22 cellular contexts compared by ENCODE assay signal in the genomic region with DNA sequence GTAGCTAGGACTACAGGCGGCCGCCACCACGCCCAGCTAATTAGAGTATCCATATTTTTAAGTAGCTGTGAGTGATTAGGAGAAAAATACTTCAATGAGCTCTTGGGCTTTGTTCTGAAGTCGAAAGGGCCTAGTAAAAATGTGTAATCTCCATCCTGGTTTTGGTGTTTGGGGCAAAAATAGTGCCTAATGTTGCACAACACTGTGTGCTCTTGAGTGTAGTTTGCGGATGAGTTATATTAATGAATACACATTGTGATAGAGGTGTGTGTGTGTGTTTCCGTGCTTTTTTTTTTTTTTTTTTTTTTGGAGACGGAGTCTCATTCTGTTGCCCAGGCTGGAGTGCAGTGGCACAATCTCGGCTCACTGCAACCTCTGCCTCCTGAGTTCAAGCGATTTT.
"Had no signal": no experiment of that assay in that cellular context is flagged by ENCODE, and none has a peak within 500 bp of the region (broad histone marks: within the 10 kb centered on the region; RNA-seq: fewer than 3 reads in every experiment).

No MANE protein-coding gene starts in this region.

- H3K27me3 ChIP-seq: adrenal gland had no signal

- H3K27ac ChIP-seq: adrenal gland, PC-9, WERI-Rb-1 had no signal

- H3K4me3 ChIP-seq: adrenal gland, PC-9 had no signal

- DNase-seq: activated CD4-positive, alpha-beta T cell treated with anti-CD3 and anti-CD28 coated beads for 48 hours; activated CD4-positive, alpha-beta T cell treated with anti-CD3 and anti-CD28 coated beads, Interleukin-2, amount 50 U/mL, for 4 hours; activated CD8-positive, alpha-beta memory T cell treated with anti-CD3 and anti-CD28 coated beads, Interleukin-2, amount 50 U/mL, for 48 hours; activated CD8-positive, alpha-beta T cell treated with anti-CD3 and anti-CD28 coated beads, Interleukin-2, amount 10 ng/mL, durations not matched to agents 7 days and 5 days; activated naive CD4-positive, alpha-beta T cell treated with anti-CD3 and anti-CD28 coated beads, Interleukin-2, amount 50 U/mL, for 16 hours; activated naive CD8-positive, alpha-beta T cell treated with anti-CD3 and anti-CD28 coated beads, Interleukin-2, amount 10 ng/mL, durations not matched to agents 7 days and 5 days; activated T-cell treated with anti-CD3 and anti-CD28 coated beads, Interleukin-2, amount 50 U/mL, for 1 hour; anterior cingulate cortex; cerebellar nuclear complex; KG1; NCI-H1048; NCI-H146; NCI-H187 treated with DMSO at 0.1 percent for 48 hours; NCI-H2081 treated with DMSO at 0.1 percent for 48 hours; NCI-H524; PC-9; SHP77 treated with DMSO at 0.1 percent for 48 hours; SK-N-SH; T-helper 1 cell; WERI-Rb-1 had no signal

- ATAC-seq: activated CD4-positive, CD25-positive, alpha-beta regulatory T cell treated with anti-CD3 and anti-CD28 coated beads, Interleukin-2, amount 50 U/mL, for 24 hours; activated CD8-positive, alpha-beta T cell treated with anti-CD3 and anti-CD28 coated beads, Interleukin-2, amount 10 ng/mL, durations not matched to agents 7 days and 5 days had no signal

- H3K9me3 ChIP-seq: adrenal gland, SK-N-SH had no signal

- H3K27me3 Mint-ChIP-seq: activated naive CD8-positive, alpha-beta T cell treated with anti-CD3 and anti-CD28 coated beads, Interleukin-2, amount 10 ng/mL, durations not matched to agents 7 days and 5 days had no signal

- H3K27ac Mint-ChIP-seq: activated CD8-positive, alpha-beta T cell treated with anti-CD3 and anti-CD28 coated beads, Interleukin-2, amount 10 ng/mL, durations not matched to agents 7 days and 5 days; activated naive CD8-positive, alpha-beta T cell treated with anti-CD3 and anti-CD28 coated beads, Interleukin-2, amount 10 ng/mL, durations not matched to agents 7 days and 5 days had no signal

- H3K36me3 Mint-ChIP-seq: activated naive CD8-positive, alpha-beta T cell treated with anti-CD3 and anti-CD28 coated beads, Interleukin-2, amount 10 ng/mL, durations not matched to agents 7 days and 5 days had no signal

- H3K4me3 Mint-ChIP-seq: activated CD8-positive, alpha-beta T cell treated with anti-CD3 and anti-CD28 coated beads, Interleukin-2, amount 10 ng/mL, durations not matched to agents 7 days and 5 days; activated naive CD8-positive, alpha-beta T cell treated with anti-CD3 and anti-CD28 coated beads, Interleukin-2, amount 10 ng/mL, durations not matched to agents 7 days and 5 days had no signal

- H3K36me3 ChIP-seq: adrenal gland, WERI-Rb-1 had no signal

- H3K9me3 Mint-ChIP-seq: activated naive CD8-positive, alpha-beta T cell treated with anti-CD3 and anti-CD28 coated beads, Interleukin-2, amount 10 ng/mL, durations not matched to agents 7 days and 5 days had no signal
